ENCODE assay signal across 10 cellular contexts in genomic region chr15:64247535-64247905, GRCh38.
A peak's percentile ranks its signal among the peaks of the same experiment; 100 is the strongest.
DNase-seq lines count a peak whose midpoint lies in the region; ATAC-seq and TF ChIP-seq lines count a peak whose summit lies in the region.
"Had no signal": no experiment of that assay in that cellular context is flagged by ENCODE, and none has a peak within 500 bp of the region (broad histone marks: within the 10 kb centered on the region; RNA-seq: fewer than 3 reads in every experiment).

No MANE protein-coding gene starts in this region.

- H3K14ac ChIP-seq in IMR-90 (replicated peaks; ENCODE audit: low read depth, low read length) (peak overlapping the region; percentile 42; the same call in 1 of the 2 replicates), neuronal stem cell (ENCODE audit: low read length) (no peak overlapping the region)

- H4K8ac ChIP-seq in IMR-90 (ENCODE audit: low read depth in 2 of 2, low read length in 2 of 2) = no peak overlapping the region
- no peak overlapping the region for H4K8ac ChIP-seq in neuronal stem cell (ENCODE audit: low read depth, low read length)

- DNase-seq in CD4-positive, alpha-beta memory T cell = no peak
- no peak for DNase-seq in IMR-90
- no peak for DNase-seq in effector memory CD8-positive, alpha-beta T cell
- DNase-seq in neuronal stem cell (ENCODE audit: low spot score) = no peak
- no peak for DNase-seq in COLO829 (ENCODE audit: low spot score)
- DNase-seq in NCI-H1417 treated with DMSO at 0.1 percent for 48 hours (lab: John Stamatoyannopoulos, UW) = no peak
- no peak for DNase-seq in DMS153 treated with DMSO at 0.1 percent for 48 hours (lab: John Stamatoyannopoulos, UW; ENCODE audit: unreplicated experiment)
- DNase-seq: activated CD4-positive, alpha-beta T cell treated with anti-CD3 and anti-CD28 coated beads for 1 hour; KG1 had no signal

- H3K36me3 ChIP-seq in CD4-positive, alpha-beta memory T cell (ENCODE audit: insufficient read depth, low read length) = peaks cover 3% of the 10 kb centered on the region
- H3K36me3 ChIP-seq in IMR-90 (ENCODE audit: control insufficient read depth, insufficient read depth, low read length) = no peaks in the 10 kb centered on the region
- H3K36me3 ChIP-seq in neuronal stem cell (replicated peaks in 1 of 2; ENCODE audit: control insufficient read depth in 2 of 2, insufficient read depth in 2 of 2, low read length in 2 of 2) = peaks cover 0 to 13% of the 10 kb centered on the region in 2 donors

- H4K91ac ChIP-seq in IMR-90 (ENCODE audit: insufficient read depth, low read depth, low read length) (no peak overlapping the region), neuronal stem cell (ENCODE audit: low read depth, low read length, poor library complexity) (no peak overlapping the region)

- H2BK15ac ChIP-seq in IMR-90 (ENCODE audit: low read depth, low read length) = no peak overlapping the region
- no peak overlapping the region for H2BK15ac ChIP-seq in neuronal stem cell (ENCODE audit: low read length)

- peak overlapping the region; percentile 64; the same call in 1 of the 2 replicates for H2AK5ac ChIP-seq in IMR-90 (ENCODE audit: low read depth, low read length)
- no peak overlapping the region for H2AK5ac ChIP-seq in neuronal stem cell (ENCODE audit: low read depth, low read length)

- no TSS peak for BruUV-seq in IMR-90 (replicated peaks; lab: Mats Ljungman, UMichigan)

- no peak overlapping the region for H3K4me3 ChIP-seq in CD4-positive, alpha-beta memory T cell (ENCODE audit: low read length in 2 of 2)
- no peak overlapping the region for H3K4me3 ChIP-seq in IMR-90 (ENCODE audit: insufficient read depth, low read depth, low read length)
- no peak overlapping the region for H3K4me3 ChIP-seq in neuronal stem cell (ENCODE audit: low read length in 2 of 2)

- H2AK9ac ChIP-seq in IMR-90 (replicated peaks; ENCODE audit: low read depth, low read length, poor library complexity) = no peak overlapping the region

- intact Hi-C loops in CD4-positive, alpha-beta memory T cell (cut with micrococcal nuclease) = no loop called here
- intact Hi-C loops in IMR-90 (cut with micrococcal nuclease) = no loop called here

- H3K4me2 ChIP-seq in IMR-90 (ENCODE audit: low read depth, low read length) (no peak overlapping the region), neuronal stem cell (ENCODE audit: insufficient read depth, low read length, poor library complexity, severe bottlenecking) (no peak overlapping the region)

- peaks cover 26% of the 10 kb centered on the region; the same call in 1 of the 2 replicates for H4K20me1 ChIP-seq in IMR-90 (ENCODE audit: insufficient read depth, low read length)

- H3K9me3 Mint-ChIP-seq in CD4-positive, alpha-beta memory T cell = no peaks in the 10 kb centered on the region
- H3K9me3 Mint-ChIP-seq in effector memory CD8-positive, alpha-beta T cell = no peaks in the 10 kb centered on the region

- no peak overlapping the region for H3K56ac ChIP-seq in IMR-90 (ENCODE audit: extremely low read depth, insufficient read depth, low read length)

- no peak for TF ChIP-seq CTCF in IMR-90 (conservative IDR thresholded peaks at IDR 0.05; ENCODE audit: low read depth, low read length)

- H3K27me3 ChIP-seq in CD4-positive, alpha-beta memory T cell (ENCODE audit: insufficient read depth, low read length) = no peaks in the 10 kb centered on the region
- H3K27me3 ChIP-seq in IMR-90 (ENCODE audit: control insufficient read depth, insufficient read depth, low read length) = no peaks in the 10 kb centered on the region
- H3K27me3 ChIP-seq in neuronal stem cell (ENCODE audit: control insufficient read depth in 3 of 3, insufficient read depth in 3 of 3, low read depth in 1 of 3, low read length in 3 of 3) = no peaks in the 10 kb centered on the region

- peaks cover 21 to 47% (median 31%) of the 10 kb centered on the region in 4 donors for H3K4me1 Mint-ChIP-seq in CD4-positive, alpha-beta memory T cell
- peaks cover 19 to 43% of the 10 kb centered on the region in 2 donors for H3K4me1 Mint-ChIP-seq in effector memory CD8-positive, alpha-beta T cell (ENCODE audit: low read depth in 2 of 2)

- H3K9me3 ChIP-seq in CD4-positive, alpha-beta memory T cell (ENCODE audit: control insufficient read depth in 1 of 2, low read length in 2 of 2) = no peaks in the 10 kb centered on the region
- H3K9me3 ChIP-seq in IMR-90 (ENCODE audit: control insufficient read depth, insufficient read depth, low read length) = no peaks in the 10 kb centered on the region
- H3K9me3 ChIP-seq in neuronal stem cell (replicated peaks in 1 of 2; ENCODE audit: control insufficient read depth in 2 of 2, insufficient read depth in 1 of 2, low read depth in 1 of 2, low read length in 2 of 2) = peaks cover 0 to 7% of the 10 kb centered on the region in 2 donors

- H4K5ac ChIP-seq in IMR-90 (ENCODE audit: low read depth, low read length) = no peak overlapping the region

- POLR2A ChIA-PET in CD4-positive, alpha-beta memory T cell (lab: Charles Lee; ENCODE audit: partially characterized antibody) = no interaction called here
- POLR2A ChIA-PET in IMR-90 (lab: Charles Lee; ENCODE audit: unreplicated experiment) = no interaction called here

- peaks cover 5 to 16% of the 10 kb centered on the region in 2 donors for H3K36me3 Mint-ChIP-seq in CD4-positive, alpha-beta memory T cell
- H3K36me3 Mint-ChIP-seq in effector memory CD8-positive, alpha-beta T cell (ENCODE audit: insufficient read depth) = peaks cover 8% of the 10 kb centered on the region

- H2AFZ ChIP-seq in IMR-90 (replicated peaks; ENCODE audit: low read length, poor library complexity) = no peak overlapping the region
- no peak overlapping the region for H2AFZ ChIP-seq in neuronal stem cell (ENCODE audit: low read length)

- dilution Hi-C loops in IMR-90 (cut with HindIII; ENCODE audit: low sequenced_read_pairs, unreplicated experiment) = no loop called here

- in situ Hi-C loops in IMR-90 (cut with MboI; ENCODE audit: low sequenced_read_pairs) = no loop called here

- H2BK12ac ChIP-seq in neuronal stem cell (ENCODE audit: low read length) = no peak overlapping the region

- H3K27ac Mint-ChIP-seq in CD4-positive, alpha-beta memory T cell = peak overlapping the region in 6 of 7 donors; percentile 2 to 48 (median 6)
- peak overlapping the region; percentile 84 to 87 for H3K27ac Mint-ChIP-seq in effector memory CD8-positive, alpha-beta T cell

- H2BK20ac ChIP-seq in IMR-90 (ENCODE audit: low read depth, low read length) = peak overlapping the region; percentile 42; the same call in 1 of the 2 replicates

- H3K23ac ChIP-seq in IMR-90 (ENCODE audit: low read depth, low read length) (no peak overlapping the region), neuronal stem cell (ENCODE audit: low read depth, low read length, poor library complexity) (no peak overlapping the region)

- peaks cover 24% of the 10 kb centered on the region for H3K4me1 ChIP-seq in CD4-positive, alpha-beta memory T cell (ENCODE audit: insufficient read depth, low read length)
- H3K4me1 ChIP-seq in IMR-90 (ENCODE audit: control insufficient read depth, insufficient read depth, low read length) (peaks cover 5% of the 10 kb centered on the region), neuronal stem cell (ENCODE audit: control insufficient read depth in 2 of 2, insufficient read depth in 1 of 2, low read depth in 1 of 2, low read length in 2 of 2) (peaks cover 2 to 3% of the 10 kb centered on the region in 2 donors)

- peak overlapping the region; percentile 16 for H3K27ac ChIP-seq in CD4-positive, alpha-beta memory T cell (ENCODE audit: low read depth, low read length)
- no peak overlapping the region for H3K27ac ChIP-seq in IMR-90 (ENCODE audit: insufficient read depth, low read length)
- H3K27ac ChIP-seq in neuronal stem cell (replicated peaks; ENCODE audit: low read length) = peak overlapping the region; percentile 42

- no peaks in the 10 kb centered on the region for H3K27me3 Mint-ChIP-seq in CD4-positive, alpha-beta memory T cell
- H3K27me3 Mint-ChIP-seq in effector memory CD8-positive, alpha-beta T cell = no peaks in the 10 kb centered on the region

- TF ChIP-seq POLR2A in IMR-90 (IDR thresholded peaks at IDR 0.05; ENCODE audit: low read depth, low read length) = no peak

- H3K9me1 ChIP-seq in IMR-90 (ENCODE audit: insufficient read depth, low read length) = peaks cover 7% of the 10 kb centered on the region; the same call in 1 of the 2 replicates

- CTCF ChIA-PET in CD4-positive, alpha-beta memory T cell (lab: Charles Lee; ENCODE audit: partially characterized antibody) = no interaction called here
- CTCF ChIA-PET in IMR-90 (lab: Yijun Ruan, JAX) = no interaction called here

- no peak overlapping the region for H3K4me3 Mint-ChIP-seq in CD4-positive, alpha-beta memory T cell
- no peak overlapping the region for H3K4me3 Mint-ChIP-seq in effector memory CD8-positive, alpha-beta T cell

- H2BK120ac ChIP-seq in IMR-90 (ENCODE audit: low read depth, low read length) (peak overlapping the region; percentile 41; the same call in 1 of the 2 replicates), neuronal stem cell (ENCODE audit: low read depth, low read length) (no peak overlapping the region)

- H3K4ac ChIP-seq in IMR-90 (ENCODE audit: low read depth, low read length) (peak overlapping the region; percentile 35; the same call in 1 of the 2 replicates), neuronal stem cell (ENCODE audit: low read length) (no peak overlapping the region)

- H3K79me1 ChIP-seq in IMR-90 (ENCODE audit: low read depth in 1 of 2, low read length in 2 of 2) (peaks cover 15 to 55% of the 10 kb centered on the region in 2 experiments; a peak in 3 of 4 replicates), neuronal stem cell (ENCODE audit: low read depth, low read length) (no peaks in the 10 kb centered on the region)

- ATAC-seq in IMR-90 (ENCODE audit: low read depth) (no peak), HG03432 (IDR thresholded peaks at IDR 0.05; ENCODE audit: unreplicated experiment) (no peak)
- ATAC-seq in effector memory CD8-positive, alpha-beta T cell (replicated peaks) = no peak

- H3K18ac ChIP-seq in IMR-90 (ENCODE audit: low read depth, low read length) = peak overlapping the region; percentile 40; the same call in 1 of the 2 replicates
- no peak overlapping the region for H3K18ac ChIP-seq in neuronal stem cell (ENCODE audit: low read length)

- peak overlapping the region; percentile 54 for H2BK5ac ChIP-seq in IMR-90 (ENCODE audit: low read depth, low read length, poor library complexity, severe bottlenecking)
- no peak overlapping the region for H2BK5ac ChIP-seq in neuronal stem cell (ENCODE audit: low read length)

- H3K9ac ChIP-seq in IMR-90 (ENCODE audit: low read depth, low read length) = no peak overlapping the region
- no peak overlapping the region for H3K9ac ChIP-seq in neuronal stem cell (ENCODE audit: low read depth, low read length, poor library complexity)

- TF ChIP-seq RAD21 in IMR-90 (IDR thresholded peaks at IDR 0.05; ENCODE audit: low read length) = no peak

TF ChIP-seq in IMR-90, 13 proteins besides CTCF, POLR2A, EP300 and RAD21 (continues in another document):
- TF ChIP-seq BHLHE40 (IDR thresholded peaks at IDR 0.05; ENCODE audit: low read depth, low read length) (no peak), SMC3 (IDR thresholded peaks at IDR 0.05; ENCODE audit: low read depth, low read length) (no peak), MAZ (IDR thresholded peaks at IDR 0.05; ENCODE audit: borderline replicate concordance, low read depth, low read length) (no peak), MXI1 (IDR thresholded peaks at IDR 0.05; ENCODE audit: borderline replicate concordance, low read depth, low read length) (no peak), CEBPB (IDR thresholded peaks at IDR 0.05; ENCODE audit: low read depth, low read length) (no peak), MAFK (IDR thresholded peaks at IDR 0.05; ENCODE audit: low read depth, low read length) (no peak)
